8 cellular contexts compared by ENCODE assay signal in the genomic region with DNA sequence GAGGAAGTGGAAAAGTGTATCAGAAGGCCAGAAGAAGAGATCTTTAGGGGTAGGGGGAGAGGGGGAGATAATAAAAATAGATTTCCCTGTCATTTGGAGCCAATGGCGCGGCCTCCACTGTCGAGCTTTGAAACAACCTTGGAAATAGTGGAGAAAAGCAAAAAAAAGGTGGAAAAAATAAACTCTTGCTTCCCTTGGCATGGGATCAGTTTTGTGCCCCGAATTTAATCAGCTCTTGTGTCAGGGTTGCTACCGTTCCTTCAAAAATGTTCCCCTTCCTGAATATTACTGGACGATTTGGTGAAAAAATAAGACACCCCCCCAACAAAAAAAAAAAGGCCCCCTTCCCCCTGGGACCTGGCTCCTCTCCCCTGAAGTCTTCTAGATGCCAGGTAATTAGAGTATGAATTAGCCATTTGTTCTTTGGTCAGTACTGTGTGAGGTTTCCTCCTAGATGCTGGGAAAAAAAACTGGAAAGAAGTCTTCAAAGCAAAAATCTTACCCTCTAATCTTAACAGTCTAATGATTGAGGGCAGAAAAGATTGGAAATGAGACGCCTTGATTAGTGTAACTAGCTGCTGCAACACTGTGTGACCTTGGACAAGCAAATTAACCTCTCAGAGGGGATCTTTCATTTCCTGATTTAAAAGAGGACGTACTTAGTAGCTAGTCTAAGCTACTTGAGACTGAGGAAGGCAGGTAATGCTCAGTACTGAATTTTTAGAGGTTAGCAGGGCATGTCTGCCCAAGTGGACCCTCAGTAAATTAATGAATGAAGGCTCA. TPM values are rescaled to one million over a fixed set of nuclear protein-coding genes. Genes with fewer than 3 reads are reported as not detected.
DNase-seq lines count a peak whose midpoint lies in the region; ATAC-seq and TF ChIP-seq lines count a peak whose summit lies in the region.

No MANE protein-coding gene starts in this region.

- peak overlapping the region; percentile 44 to 79 for H3K4me3 ChIP-seq in esophagus (ENCODE audit: low read depth in 1 of 2, low read length in 2 of 2)

- peaks cover 30% of the 10 kb centered on the region for H3K36me3 Mint-ChIP-seq in T-cell
- H3K36me3 Mint-ChIP-seq in neural crest cell (ENCODE audit: low read depth), result peaks cover 27% of the 10 kb centered on the region

- no peak for ATAC-seq in T-cell (replicated peaks in 1 of 4)
- no peak for ATAC-seq in HG03460 (IDR thresholded peaks at IDR 0.05; ENCODE audit: unreplicated experiment)
- no peak for ATAC-seq in HG03354 (IDR thresholded peaks at IDR 0.05; ENCODE audit: poor library complexity, severe bottlenecking, unreplicated experiment)

- peak overlapping the region; percentile 75 to 92 for H3K27ac ChIP-seq in esophagus (ENCODE audit: low read depth in 2 of 2, low read length in 1 of 2)

- H3K4me3 Mint-ChIP-seq in T-cell (peak overlapping the region; percentile 94 to 100 (median 99)), neural crest cell (peak overlapping the region; percentile 99)

- no peaks in the 10 kb centered on the region for H3K27me3 ChIP-seq in esophagus (ENCODE audit: control insufficient read depth in 1 of 2, insufficient read depth in 2 of 2, low read length in 2 of 2)

- CTCF ChIA-PET in T-cell (lab: Charles Lee), result interaction anchor here (0.5 to 3.6 kb wide), 16 partner anchors 8 to 1184 kb away, joined by 3 to 35 read pairs (median 4); partner anchors contain the start of genes PHF20 (in 2 of the 2), EDEM2 (in 1 of the 2), NFS1 (in 1 of the 2) and ROMO1 (in 1 of the 2)

- H3K9me3 ChIP-seq in esophagus (ENCODE audit: control insufficient read depth in 2 of 2, insufficient read depth in 1 of 2, low read depth in 1 of 2, low read length in 1 of 2), result no peaks in the 10 kb centered on the region

- POLR2A ChIA-PET in T-cell (lab: Charles Lee), result interaction anchor here (0.5 to 7.0 kb wide), 27 partner anchors 9 to 1454 kb away, joined by 3 to 246 read pairs (median 4); partner anchors contain the start of genes PHF20 (in 2 of the 2), MMP24OS (in 1 of the 2) and SCAND1 (in 1 of the 2)

- H3K4me1 ChIP-seq in esophagus (ENCODE audit: control insufficient read depth in 2 of 2, insufficient read depth in 2 of 2, low read length in 1 of 2), result no peaks in the 10 kb centered on the region

- H3K36me3 ChIP-seq in esophagus (ENCODE audit: control insufficient read depth in 2 of 2, insufficient read depth in 2 of 2, low read length in 1 of 2), result peaks cover 0 to 6% of the 10 kb centered on the region in 2 donors

- H3K27ac Mint-ChIP-seq in T-cell (peak overlapping the region; percentile 100), neural crest cell (ENCODE audit: unreplicated experiment) (peak overlapping the region; percentile 99)

- H3K4me1 Mint-ChIP-seq in T-cell, result peaks cover 47 to 63% (median 48%) of the 10 kb centered on the region in 3 donors
- peaks cover 52% of the 10 kb centered on the region for H3K4me1 Mint-ChIP-seq in neural crest cell

- peak; percentile 7 for TF ChIP-seq CTCF in neural crest cell (conservative IDR thresholded peaks at IDR 0.05)

- H3K9me3 Mint-ChIP-seq in T-cell, result no peaks in the 10 kb centered on the region
- H3K9me3 Mint-ChIP-seq in neural crest cell, result no peaks in the 10 kb centered on the region

- DNase-seq in DMS153 treated with DMSO at 0.1 percent for 48 hours (lab: John Stamatoyannopoulos, UW; ENCODE audit: unreplicated experiment) (peak; percentile 7), DMS153 (lab: John Stamatoyannopoulos, UW) (no peak), M059J (ENCODE audit: low read depth) (peak; percentile 44), T-cell (peak in 1 of 34 experiments; percentile 30), neural crest cell (ENCODE audit: low read depth, low spot score) (no peak)

- WGBS in esophagus, 2 donors, result 1 to 2% methylated on average over 8 of the region's 8 CpGs

- H3K27me3 Mint-ChIP-seq in T-cell (no peaks in the 10 kb centered on the region), neural crest cell (ENCODE audit: low read depth) (peaks cover 14% of the 10 kb centered on the region)

RNA-seq across cellular contexts. Expression of gene RBM39, which starts 0.9 kb away (rescaled TPM):
- 139 and 201 TPM in 2 replicates for total RNA-seq in M059J (2014; rRNA removed; shearing (Covaris generic))
- total RNA-seq in T-cell (100 to 1,000 TPM; 482 to 966 (median 536) TPM), neural crest cell (333 and 357 TPM in 2 replicates)
- 100 to 1,000 TPM; 164 to 335 TPM for polyA plus RNA-seq in esophagus

RNA-seq across cellular contexts. Expression of gene PHF20, which starts 28.9 kb away (rescaled TPM):
- 23.4 and 57.6 TPM in 2 replicates for total RNA-seq in M059J (2014; rRNA removed; shearing (Covaris generic))
- 100 to 1,000 TPM in 2 of 5 donors, 10 to 100 TPM in 3; 67.8 to 174 (median 68.9) TPM for total RNA-seq in T-cell
- polyA plus RNA-seq in esophagus, result 10 to 100 TPM; 13.0 to 15.8 TPM
- 53.0 and 57.1 TPM in 2 replicates for total RNA-seq in neural crest cell

RNA-seq across cellular contexts. Expression of gene ROMO1, which starts 43.7 kb away (rescaled TPM):
- 667 and 778 TPM in 2 replicates for total RNA-seq in M059J (2014; rRNA removed; shearing (Covaris generic))
- total RNA-seq in T-cell (10 to 100 TPM; 38.4 to 79.7 (median 62.5) TPM), neural crest cell (151 and 158 TPM in 2 replicates)
- polyA plus RNA-seq in esophagus, result 100 to 1,000 TPM; 335 to 517 TPM

RNA-seq across cellular contexts. Expression of gene NFS1, which starts 43.8 kb away (rescaled TPM):
- 31.0 and 69.7 TPM in 2 replicates for total RNA-seq in M059J (2014; rRNA removed; shearing (Covaris generic))
- 10 to 100 TPM; 17.7 to 33.5 (median 31.2) TPM for total RNA-seq in T-cell
- polyA plus RNA-seq in esophagus, result 10 to 100 TPM; 18.2 to 23.4 TPM
- 19.4 and 21.3 TPM in 2 replicates for total RNA-seq in neural crest cell

Comparison
In these comparisons a context has a peak if more than half of its experiments do, and no peak if none do; other contexts are left out.
1. DNase-seq: peak in DMS153 treated with DMSO at 0.1 percent for 48 hours (single experiment) and M059J (single experiment); none in DMS153 (single experiment) and neural crest cell (single experiment).